8 cellular contexts compared by ENCODE assay signal in the genomic region with DNA sequence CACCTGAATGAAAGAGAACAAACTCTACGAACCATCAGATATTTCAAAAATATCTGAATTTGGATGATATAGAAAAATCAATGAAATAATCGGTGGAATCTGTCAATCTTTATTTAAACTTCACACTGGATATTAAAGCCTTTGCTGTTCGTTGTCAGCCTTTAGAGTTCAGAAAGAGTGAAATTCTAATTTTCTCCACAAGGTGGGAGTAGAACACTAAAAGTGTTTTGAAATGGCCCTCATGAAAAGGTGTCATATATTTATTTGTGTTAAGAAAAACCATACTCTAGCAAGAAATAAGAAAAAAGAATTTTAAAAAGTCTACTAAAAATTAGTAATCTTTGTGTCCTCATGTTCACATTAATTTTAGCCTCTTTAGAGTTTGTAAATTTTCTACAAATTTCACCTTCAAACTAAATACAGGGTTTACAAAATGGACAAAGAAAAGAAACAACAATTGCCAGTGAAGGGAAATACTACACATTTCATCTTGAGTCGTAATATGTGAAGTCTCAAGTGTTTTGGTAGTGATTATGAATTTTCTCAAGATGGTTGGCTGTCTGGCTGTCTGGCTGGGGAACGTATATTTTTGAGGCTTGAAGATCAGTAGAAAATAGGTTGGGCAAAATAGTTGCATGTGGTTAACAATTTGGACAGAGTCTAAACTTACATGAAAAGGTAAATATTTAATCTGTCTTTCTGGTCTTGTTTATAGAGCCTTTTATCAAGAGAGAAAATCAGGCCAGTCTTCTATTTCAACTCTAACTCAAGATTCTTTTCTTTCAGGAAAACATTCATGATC. TPM values are rescaled to one million over a fixed set of nuclear protein-coding genes. Genes with fewer than 3 reads are reported as not detected.
DNase-seq lines count a peak whose midpoint lies in the region; ATAC-seq and TF ChIP-seq lines count a peak whose summit lies in the region.

No MANE protein-coding gene starts in this region.

- no peaks in the 10 kb centered on the region for H3K36me3 Mint-ChIP-seq in WTC11

- no peaks in the 10 kb centered on the region for H3K4me1 ChIP-seq in iPS DF 6.9 (ENCODE audit: control insufficient read depth, insufficient read depth, low read length)
- no peaks in the 10 kb centered on the region for H3K4me1 ChIP-seq in thyroid gland

- H3K27ac ChIP-seq in iPS DF 6.9 (ENCODE audit: low read length) (no peak overlapping the region), thyroid gland (no peak overlapping the region)

- no peak overlapping the region for H3K27ac Mint-ChIP-seq in stimulated activated naive CD8-positive, alpha-beta T cell treated with anti-CD3 and anti-CD28 coated beads, Interleukin-15, amount 100 ng/mL, for 72 hours
- no peak overlapping the region for H3K27ac Mint-ChIP-seq in WTC11

- H3K4me3 ChIP-seq in iPS DF 6.9 (ENCODE audit: low read length) = no peak overlapping the region
- no peak overlapping the region for H3K4me3 ChIP-seq in thyroid gland (replicated peaks in 1 of 3)

- no peak for TF ChIP-seq POLR2A in thyroid gland (IDR thresholded peaks at IDR 0.05)

- WGBS in iPS DF 6.9 (ENCODE audit: insufficient coverage, insufficient read length) = no CpG with 5 or more reads among the region's 5 CpGs
- WGBS in thyroid gland, 2 donors = 20 to 23% methylated on average over 5 of the region's 5 CpGs

- no peak for DNase-seq in stimulated activated naive CD8-positive, alpha-beta T cell treated with anti-CD3 and anti-CD28 coated beads, Interleukin-15, amount 100 ng/mL, for 72 hours
- DNase-seq in stimulated activated naive CD8-positive, alpha-beta T cell treated with anti-CD3 and anti-CD28 coated beads, Interleukin-15, Interleukin-2, amounts not matched to agents 100 U/mL and 50 U/mL, for 24 hours = no peak
- peak; percentile 35 for DNase-seq in NCI-H146 (lab: John Stamatoyannopoulos, UW)
- DNase-seq in WTC11 (ENCODE audit: low spot score) = no peak
- DNase-seq in iPS DF 6.9 (ENCODE audit: low read depth, low spot score) = peak; percentile 22
- DNase-seq in thyroid gland = no peak

- H3K27me3 ChIP-seq in iPS DF 6.9 (ENCODE audit: control insufficient read depth, insufficient read depth, low read length) (no peaks in the 10 kb centered on the region), thyroid gland (no peaks in the 10 kb centered on the region)

- no peak overlapping the region for H3K4me3 Mint-ChIP-seq in stimulated activated naive CD8-positive, alpha-beta T cell treated with anti-CD3 and anti-CD28 coated beads, Interleukin-15, amount 100 ng/mL, for 72 hours
- no peak overlapping the region for H3K4me3 Mint-ChIP-seq in WTC11

- no peaks in the 10 kb centered on the region for H3K9me3 ChIP-seq in iPS DF 6.9 (ENCODE audit: control insufficient read depth, insufficient read depth, low read length)
- no peaks in the 10 kb centered on the region for H3K9me3 ChIP-seq in thyroid gland

- POLR2A ChIA-PET in WTC11 (lab: Charles Lee) = no interaction called here

- intact Hi-C loops in thyroid gland (cut with DNase I) = no loop called here

- ATAC-seq in stimulated activated naive CD8-positive, alpha-beta T cell treated with anti-CD3 and anti-CD28 coated beads, Interleukin-15, amount 100 ng/mL, for 72 hours = peak; percentile 48
- no peak for ATAC-seq in stimulated activated naive CD8-positive, alpha-beta T cell treated with anti-CD3 and anti-CD28 coated beads, Interleukin-15, Interleukin-2, amounts not matched to agents 100 U/mL and 50 U/mL, for 24 hours
- peak; percentile 79 for ATAC-seq in HG02642 (IDR thresholded peaks at IDR 0.05; ENCODE audit: poor library complexity, unreplicated experiment)
- ATAC-seq in WTC11 = peak; percentile 33; the same call in 1 of the 2 replicates
- no peak for ATAC-seq in HG03196 (IDR thresholded peaks at IDR 0.05; ENCODE audit: unreplicated experiment)

- no peaks in the 10 kb centered on the region for H3K27me3 Mint-ChIP-seq in stimulated activated naive CD8-positive, alpha-beta T cell treated with anti-CD3 and anti-CD28 coated beads, Interleukin-15, amount 100 ng/mL, for 72 hours
- H3K27me3 Mint-ChIP-seq in WTC11 (ENCODE audit: low read depth) = no peaks in the 10 kb centered on the region

- CTCF ChIA-PET in WTC11 (lab: Charles Lee) = no interaction called here

- TF ChIP-seq CTCF in WTC11 (IDR thresholded peaks at IDR 0.05) (peak; percentile 82), thyroid gland (IDR thresholded peaks at IDR 0.05) (peak in 5 of 6 experiments; percentile 33 to 82 (median 72))

- H3K36me3 ChIP-seq in iPS DF 6.9 (ENCODE audit: control insufficient read depth, insufficient read depth, low read length) (no peaks in the 10 kb centered on the region), thyroid gland (no peaks in the 10 kb centered on the region)

- no peaks in the 10 kb centered on the region for H3K4me1 Mint-ChIP-seq in stimulated activated naive CD8-positive, alpha-beta T cell treated with anti-CD3 and anti-CD28 coated beads, Interleukin-15, amount 100 ng/mL, for 72 hours
- H3K4me1 Mint-ChIP-seq in WTC11 = peaks cover 29% of the 10 kb centered on the region

- H3K9me3 Mint-ChIP-seq in stimulated activated naive CD8-positive, alpha-beta T cell treated with anti-CD3 and anti-CD28 coated beads, Interleukin-15, amount 100 ng/mL, for 72 hours = no peaks in the 10 kb centered on the region
- H3K9me3 Mint-ChIP-seq in WTC11 = no peaks in the 10 kb centered on the region

TF ChIP-seq in WTC11, 78 proteins besides CTCF, POLR2A, EP300 and RAD21 (continues in another document):
- TF ChIP-seq, protein P1, sequence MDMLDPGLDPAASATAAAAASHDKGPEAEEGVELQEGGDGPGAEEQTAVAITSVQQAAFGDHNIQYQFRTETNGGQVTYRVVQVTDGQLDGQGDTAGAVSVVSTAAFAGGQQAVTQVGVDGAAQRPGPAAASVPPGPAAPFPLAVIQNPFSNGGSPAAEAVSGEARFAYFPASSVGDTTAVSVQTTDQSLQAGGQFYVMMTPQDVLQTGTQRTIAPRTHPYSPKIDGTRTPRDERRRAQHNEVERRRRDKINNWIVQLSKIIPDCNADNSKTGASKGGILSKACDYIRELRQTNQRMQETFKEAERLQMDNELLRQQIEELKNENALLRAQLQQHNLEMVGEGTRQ (CRISPR knock-in tag; IDR thresholded peaks at IDR 0.05) = no peak
- TF ChIP-seq, protein P2, sequence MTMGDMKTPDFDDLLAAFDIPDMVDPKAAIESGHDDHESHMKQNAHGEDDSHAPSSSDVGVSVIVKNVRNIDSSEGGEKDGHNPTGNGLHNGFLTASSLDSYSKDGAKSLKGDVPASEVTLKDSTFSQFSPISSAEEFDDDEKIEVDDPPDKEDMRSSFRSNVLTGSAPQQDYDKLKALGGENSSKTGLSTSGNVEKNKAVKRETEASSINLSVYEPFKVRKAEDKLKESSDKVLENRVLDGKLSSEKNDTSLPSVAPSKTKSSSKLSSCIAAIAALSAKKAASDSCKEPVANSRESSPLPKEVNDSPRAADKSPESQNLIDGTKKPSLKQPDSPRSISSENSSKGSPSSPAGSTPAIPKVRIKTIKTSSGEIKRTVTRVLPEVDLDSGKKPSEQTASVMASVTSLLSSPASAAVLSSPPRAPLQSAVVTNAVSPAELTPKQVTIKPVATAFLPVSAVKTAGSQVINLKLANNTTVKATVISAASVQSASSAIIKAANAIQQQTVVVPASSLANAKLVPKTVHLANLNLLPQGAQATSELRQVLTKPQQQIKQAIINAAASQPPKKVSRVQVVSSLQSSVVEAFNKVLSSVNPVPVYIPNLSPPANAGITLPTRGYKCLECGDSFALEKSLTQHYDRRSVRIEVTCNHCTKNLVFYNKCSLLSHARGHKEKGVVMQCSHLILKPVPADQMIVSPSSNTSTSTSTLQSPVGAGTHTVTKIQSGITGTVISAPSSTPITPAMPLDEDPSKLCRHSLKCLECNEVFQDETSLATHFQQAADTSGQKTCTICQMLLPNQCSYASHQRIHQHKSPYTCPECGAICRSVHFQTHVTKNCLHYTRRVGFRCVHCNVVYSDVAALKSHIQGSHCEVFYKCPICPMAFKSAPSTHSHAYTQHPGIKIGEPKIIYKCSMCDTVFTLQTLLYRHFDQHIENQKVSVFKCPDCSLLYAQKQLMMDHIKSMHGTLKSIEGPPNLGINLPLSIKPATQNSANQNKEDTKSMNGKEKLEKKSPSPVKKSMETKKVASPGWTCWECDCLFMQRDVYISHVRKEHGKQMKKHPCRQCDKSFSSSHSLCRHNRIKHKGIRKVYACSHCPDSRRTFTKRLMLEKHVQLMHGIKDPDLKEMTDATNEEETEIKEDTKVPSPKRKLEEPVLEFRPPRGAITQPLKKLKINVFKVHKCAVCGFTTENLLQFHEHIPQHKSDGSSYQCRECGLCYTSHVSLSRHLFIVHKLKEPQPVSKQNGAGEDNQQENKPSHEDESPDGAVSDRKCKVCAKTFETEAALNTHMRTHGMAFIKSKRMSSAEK (CRISPR knock-in tag; IDR thresholded peaks at IDR 0.05; ENCODE audit: borderline replicate concordance) = no peak
- TF ChIP-seq MXD4 (CRISPR knock-in tag; IDR thresholded peaks at IDR 0.05; ENCODE audit: borderline replicate concordance) (no peak), FOXJ3 (CRISPR knock-in tag; IDR thresholded peaks at IDR 0.05; ENCODE audit: borderline replicate concordance) (no peak), RORB (CRISPR knock-in tag; IDR thresholded peaks at IDR 0.05) (no peak), ZNF317 (CRISPR knock-in tag; IDR thresholded peaks at IDR 0.05; ENCODE audit: borderline replicate concordance, low read depth) (no peak)
- TF ChIP-seq, protein P3, sequence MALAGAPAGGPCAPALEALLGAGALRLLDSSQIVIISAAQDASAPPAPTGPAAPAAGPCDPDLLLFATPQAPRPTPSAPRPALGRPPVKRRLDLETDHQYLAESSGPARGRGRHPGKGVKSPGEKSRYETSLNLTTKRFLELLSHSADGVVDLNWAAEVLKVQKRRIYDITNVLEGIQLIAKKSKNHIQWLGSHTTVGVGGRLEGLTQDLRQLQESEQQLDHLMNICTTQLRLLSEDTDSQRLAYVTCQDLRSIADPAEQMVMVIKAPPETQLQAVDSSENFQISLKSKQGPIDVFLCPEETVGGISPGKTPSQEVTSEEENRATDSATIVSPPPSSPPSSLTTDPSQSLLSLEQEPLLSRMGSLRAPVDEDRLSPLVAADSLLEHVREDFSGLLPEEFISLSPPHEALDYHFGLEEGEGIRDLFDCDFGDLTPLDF (CRISPR knock-in tag; IDR thresholded peaks at IDR 0.05) = no peak
- TF ChIP-seq, protein P4, sequence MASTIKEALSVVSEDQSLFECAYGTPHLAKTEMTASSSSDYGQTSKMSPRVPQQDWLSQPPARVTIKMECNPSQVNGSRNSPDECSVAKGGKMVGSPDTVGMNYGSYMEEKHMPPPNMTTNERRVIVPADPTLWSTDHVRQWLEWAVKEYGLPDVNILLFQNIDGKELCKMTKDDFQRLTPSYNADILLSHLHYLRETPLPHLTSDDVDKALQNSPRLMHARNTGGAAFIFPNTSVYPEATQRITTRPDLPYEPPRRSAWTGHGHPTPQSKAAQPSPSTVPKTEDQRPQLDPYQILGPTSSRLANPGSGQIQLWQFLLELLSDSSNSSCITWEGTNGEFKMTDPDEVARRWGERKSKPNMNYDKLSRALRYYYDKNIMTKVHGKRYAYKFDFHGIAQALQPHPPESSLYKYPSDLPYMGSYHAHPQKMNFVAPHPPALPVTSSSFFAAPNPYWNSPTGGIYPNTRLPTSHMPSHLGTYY (CRISPR knock-in tag; IDR thresholded peaks at IDR 0.05) = no peak

RNA-seq across cellular contexts. Expression of a gene that starts 43.7 kb away (rescaled TPM):
- 6.6 to 8.2 TPM (median 7.1 TPM) in 3 replicates for total RNA-seq in WTC11 (2021)
- 100 to 1,000 TPM in 1 of 4 donors, 10 to 100 TPM in 3; 68.4 to 105 (median 92.0) TPM for total RNA-seq in thyroid gland

RNA-seq across cellular contexts. Expression of a gene that starts 43.8 kb away (rescaled TPM):
- total RNA-seq in WTC11 (2021) (15.5 to 19.5 TPM (median 17.9 TPM) in 3 replicates), thyroid gland (10 to 100 TPM; 32.2 to 48.3 (median 38.9) TPM)

Comparison
In these comparisons a context has a peak if more than half of its experiments do, and no peak if none do; other contexts are left out.
1. ATAC-seq: peak in stimulated activated naive CD8-positive, alpha-beta T cell treated with anti-CD3 and anti-CD28 coated beads, Interleukin-15, amount 100 ng/mL, for 72 hours (single experiment), HG02642 (single experiment) and WTC11 (single experiment); none in stimulated activated naive CD8-positive, alpha-beta T cell treated with anti-CD3 and anti-CD28 coated beads, Interleukin-15, Interleukin-2, amounts not matched to agents 100 U/mL and 50 U/mL, for 24 hours (single experiment) and HG03196 (single experiment).
2. DNase-seq: peak in NCI-H146 (single experiment) and iPS DF 6.9 (single experiment); none in stimulated activated naive CD8-positive, alpha-beta T cell treated with anti-CD3 and anti-CD28 coated beads, Interleukin-15, amount 100 ng/mL, for 72 hours (0 of 2), stimulated activated naive CD8-positive, alpha-beta T cell treated with anti-CD3 and anti-CD28 coated beads, Interleukin-15, Interleukin-2, amounts not matched to agents 100 U/mL and 50 U/mL, for 24 hours (single experiment), WTC11 (single experiment) and thyroid gland (0 of 2).